In the genomic region with DNA sequence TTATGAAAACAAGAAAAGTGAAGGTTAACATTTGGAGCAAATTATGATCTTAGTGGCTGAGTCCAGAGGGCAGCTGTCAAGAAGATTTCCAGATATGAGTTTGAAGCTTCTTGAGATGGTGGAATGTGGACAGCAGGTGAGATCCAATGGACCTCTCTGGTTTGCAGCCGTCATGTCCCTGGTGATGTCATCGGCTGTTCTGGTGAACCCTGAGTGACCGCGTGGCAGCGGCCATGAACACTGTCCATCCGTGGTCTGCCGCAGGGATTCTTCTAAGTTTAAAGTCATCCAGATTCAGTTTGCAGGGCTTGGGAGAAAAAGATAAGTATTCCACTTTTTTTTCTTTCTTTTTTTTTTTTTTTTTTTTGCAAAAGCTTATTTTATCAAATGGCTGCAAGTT, we compare ENCODE assay signal across 7 cellular contexts. TPM values are rescaled to one million over a fixed set of nuclear protein-coding genes. Genes with fewer than 3 reads are reported as not detected.
"Had no signal": no experiment of that assay in that cellular context is flagged by ENCODE, and none has a peak within 500 bp of the region (broad histone marks: within the 10 kb centered on the region; RNA-seq: fewer than 3 reads in every experiment).

No MANE protein-coding gene starts in this region.

- H3K4me3 Mint-ChIP-seq: GM23338, HFFc6, IgD-negative memory B cell had no signal

- ATAC-seq: GM23338, HCT116 had no signal

- H3K27ac Mint-ChIP-seq: GM23338, HFFc6, IgD-negative memory B cell had no signal

- H2AFZ ChIP-seq: GM23338 had no signal

- H3K4me2 ChIP-seq: GM23338 had no signal

- H3K4me1 Mint-ChIP-seq: GM23338, IgD-negative memory B cell had no signal

- DNase-seq: HFFc6, KG1 had no signal

- H3K36me3 ChIP-seq: HAP-1 had no signal

- H3K9me3 Mint-ChIP-seq: IgD-negative memory B cell had no signal

- H3K4me3 ChIP-seq: GM23338, HAP-1 had no signal

- H3K36me3 Mint-ChIP-seq: IgD-negative memory B cell had no signal

- H3K4me1 ChIP-seq: HAP-1 had no signal

- H3K9me3 ChIP-seq: HAP-1 had no signal

RNA-seq across cellular contexts. Expression of a gene that starts 15.8 kb away (rescaled TPM):
- total RNA-seq: HFFc6, HT-29 had no signal
- polyA plus RNA-seq: IgD-negative memory B cell had no signal
